ENCODE assay signal across 20 cellular contexts in genomic region chr4:94458682-94459081, GRCh38. TPM values are rescaled to one million over a fixed set of nuclear protein-coding genes. Genes with fewer than 3 reads are reported as not detected.
DNase-seq lines count a peak whose midpoint lies in the region; ATAC-seq, FAIRE-seq and TF ChIP-seq lines count a peak whose summit lies in the region.
"Had no signal": no experiment of that assay in that cellular context is flagged by ENCODE, and none has a peak within 500 bp of the region (broad histone marks: within the 10 kb centered on the region; RNA-seq: fewer than 3 reads in every experiment).

No MANE protein-coding gene starts in this region.

- H3K27ac ChIP-seq in SK-N-MC: peak overlapping the region; percentile 78; the same call in 1 of the 2 replicates
- no peak overlapping the region for H3K27ac ChIP-seq in keratinocyte (ENCODE audit: control insufficient read depth, insufficient read depth, low read length)
- peak overlapping the region; percentile 99 for H3K27ac ChIP-seq in skeletal muscle tissue (ENCODE audit: low read depth, low read length)

- in situ Hi-C loops in HAP-1 (cut with MboI; ENCODE audit: low sequenced_read_pairs): no loop called here

- peaks cover 8% of the 10 kb centered on the region for H3K36me3 ChIP-seq in HAP-1 (replicated peaks)
- peaks cover 3% of the 10 kb centered on the region; the same call in 1 of the 2 replicates for H3K36me3 ChIP-seq in SK-N-MC (ENCODE audit: insufficient read depth, low read length)
- H3K36me3 ChIP-seq in keratinocyte (ENCODE audit: control insufficient read depth in 2 of 2, extremely low read depth in 1 of 2, insufficient read depth in 2 of 2, low read length in 2 of 2): peaks cover 4 to 12% of the 10 kb centered on the region in 2 experiments
- peaks cover 5 to 15% (median 11%) of the 10 kb centered on the region in 3 donors for H3K36me3 ChIP-seq in skeletal muscle tissue (ENCODE audit: control insufficient read depth in 3 of 3, insufficient read depth in 3 of 3, low read length in 3 of 3)
- H3K36me3 ChIP-seq in mucosa of descending colon (ENCODE audit: low read depth): no peaks in the 10 kb centered on the region

- peaks cover 2% of the 10 kb centered on the region for H3K9me1 ChIP-seq in keratinocyte (ENCODE audit: control insufficient read depth, extremely low read depth, insufficient read depth, low read length)

- no peak overlapping the region for H3K4me3 ChIP-seq in HAP-1
- peak overlapping the region; percentile 70 for H3K4me3 ChIP-seq in SK-N-MC
- H3K4me3 ChIP-seq in keratinocyte (ENCODE audit: control insufficient read depth in 2 of 3, extremely low read depth in 1 of 3, insufficient read depth in 2 of 3, low read depth in 1 of 3, low read length in 3 of 3): no peak overlapping the region
- peak overlapping the region; percentile 13 to 61 (median 36) for H3K4me3 ChIP-seq in skeletal muscle tissue (ENCODE audit: low read length in 3 of 3)
- H3K4me3 ChIP-seq in mucosa of descending colon: no peak overlapping the region

- DNase-seq in HAP-1 (ENCODE audit: low spot score in 2 of 2) (peak; percentile 53 to 85), SK-N-MC (ENCODE audit: low read depth, low spot score) (no peak), keratinocyte (ENCODE audit: low read depth, low spot score) (no peak), mucosa of descending colon (no peak)
- no peak for DNase-seq in stimulated activated CD4-positive, alpha-beta T cell treated with anti-CD3 and anti-CD28 coated beads, Interleukin-4, amount 100 ng/mL, for 1 hour
- DNase-seq: activated CD4-positive, alpha-beta T cell treated with anti-CD3 and anti-CD28 coated beads for 36 hours; activated naive CD4-positive, alpha-beta T cell treated with anti-CD3 and anti-CD28 coated beads, Interleukin-2, amount 50 U/mL, for 16 hours; caudate nucleus; DMS 273 treated with DMSO at 0.1 percent for 48 hours; glutamatergic neuron; KG1; NCI-H1436 treated with DMSO at 0.1 percent for 48 hours; NCI-H510A; RPMI8226; stimulated activated naive CD8-positive, alpha-beta T cell treated with anti-CD3 and anti-CD28 coated beads, Interleukin-15, Interleukin-2, amounts not matched to agents 100 U/mL and 50 U/mL, for 24 hours; T-helper 2 cell had no signal

- dilution Hi-C loops in keratinocyte (cut with MboI; ENCODE audit: extremely low pct_ligation_motif_present, low sequenced_read_pairs): no loop called here

- H3K27me3 ChIP-seq in HAP-1 (ENCODE audit: low read depth) (no peaks in the 10 kb centered on the region), keratinocyte (ENCODE audit: control insufficient read depth, extremely low read depth, insufficient read depth, low read length) (no peaks in the 10 kb centered on the region), skeletal muscle tissue (ENCODE audit: control insufficient read depth in 3 of 3, insufficient read depth in 3 of 3, low read length in 3 of 3) (no peaks in the 10 kb centered on the region)

- peaks cover 95% of the 10 kb centered on the region for H3K79me2 ChIP-seq in keratinocyte (ENCODE audit: control insufficient read depth, insufficient read depth, low read length)

- peak overlapping the region; percentile 11 for H3K4me2 ChIP-seq in keratinocyte (ENCODE audit: control insufficient read depth, extremely low read depth, insufficient read depth, low read depth, low read length)

- no peaks in the 10 kb centered on the region for H4K20me1 ChIP-seq in keratinocyte (ENCODE audit: control insufficient read depth, extremely low read depth, insufficient read depth, low read length)

- FAIRE-seq in keratinocyte (lab: Jason Lieb, UNC): peak; percentile 57

- H3K4me1 ChIP-seq in HAP-1 (peaks cover 52% of the 10 kb centered on the region), keratinocyte (ENCODE audit: control insufficient read depth, extremely low read depth, insufficient read depth, low read length) (peaks cover 36% of the 10 kb centered on the region), skeletal muscle tissue (ENCODE audit: control insufficient read depth in 3 of 3, insufficient read depth in 3 of 3, low read length in 3 of 3) (peaks cover 15 to 33% (median 27%) of the 10 kb centered on the region in 3 donors), mucosa of descending colon (ENCODE audit: low read depth) (peaks cover 49% of the 10 kb centered on the region)

- ATAC-seq in HG02588 (IDR thresholded peaks at IDR 0.05; ENCODE audit: unreplicated experiment): no peak
- ATAC-seq in mucosa of descending colon: no peak
- ATAC-seq in HG02610 (IDR thresholded peaks at IDR 0.05; ENCODE audit: unreplicated experiment): no peak
- ATAC-seq: activated CD4-positive, alpha-beta T cell treated with anti-CD3 and anti-CD28 coated beads for 36 hours; sciatic nerve; stimulated activated naive CD8-positive, alpha-beta T cell treated with anti-CD3 and anti-CD28 coated beads, Interleukin-15, Interleukin-2, amounts not matched to agents 100 U/mL and 50 U/mL, for 24 hours had no signal

- intact Hi-C loops in mucosa of descending colon (cut with DNase I, micrococcal nuclease): no loop called here

- no peaks in the 10 kb centered on the region for H3K9me3 ChIP-seq in HAP-1
- H3K9me3 ChIP-seq in SK-N-MC (ENCODE audit: low read depth, low read length): no peaks in the 10 kb centered on the region
- H3K9me3 ChIP-seq in keratinocyte (ENCODE audit: control insufficient read depth, low read depth, low read length): no peaks in the 10 kb centered on the region
- H3K9me3 ChIP-seq in skeletal muscle tissue (ENCODE audit: control insufficient read depth in 3 of 3, low read length in 3 of 3): no peaks in the 10 kb centered on the region
- H3K9me3 ChIP-seq in mucosa of descending colon: no peaks in the 10 kb centered on the region

- H3K9ac ChIP-seq in SK-N-MC (ENCODE audit: insufficient read length): peak overlapping the region; percentile 68
- no peak overlapping the region for H3K9ac ChIP-seq in keratinocyte (ENCODE audit: control insufficient read depth, extremely low read depth, insufficient read depth, low read length)
- peak overlapping the region; percentile 17 to 75 (median 57) for H3K9ac ChIP-seq in skeletal muscle tissue (ENCODE audit: low read depth in 1 of 3, low read length in 3 of 3)

- no peak overlapping the region for H2AFZ ChIP-seq in keratinocyte (ENCODE audit: control insufficient read depth, low read length)

- TF ChIP-seq CTCF in keratinocyte (optimal IDR thresholded peaks at IDR 0.05 in 1 of 3, IDR thresholded peaks at IDR 0.05 in 1 of 3, conservative IDR thresholded peaks at IDR 0.05 in 1 of 3; ENCODE audit: extremely low read depth in 1 of 3, insufficient read depth in 2 of 3, low read length in 3 of 3) (no peak), mucosa of descending colon (IDR thresholded peaks at IDR 0.05) (no peak)

RNA-seq across cellular contexts. Expression of gene PDLIM5, which starts 6.9 kb away (rescaled TPM):
- 112 to 123 TPM (median 121 TPM) in 3 replicates for polyA plus RNA-seq in keratinocyte
- 70.2 TPM for polyA plus RNA-seq in keratinocyte (2011; ENCODE audit: low read depth)
- 86.5 and 117 TPM in 2 replicates for polyA plus RNA-seq in keratinocyte (2011; cell fraction: cytosol; rRNA removed)
- 138 and 152 TPM in 2 replicates for polyA plus RNA-seq in keratinocyte (2011; cell fraction: nucleus; rRNA removed)
- 42.5 and 63.4 TPM in 2 replicates for polyA plus RNA-seq in keratinocyte (2012; ENCODE audit: low replicate concordance)
- 185 to 420 TPM (median 373 TPM) in 3 replicates for polyA minus RNA-seq in keratinocyte
- 88.2 TPM for polyA minus RNA-seq in keratinocyte (2011; cell fraction: cytosol; rRNA and poly(A)+ RNA removed)
- 164 and 306 TPM in 2 replicates for polyA minus RNA-seq in keratinocyte (2011; cell fraction: nucleus; rRNA and poly(A)+ RNA removed)
- 311 TPM for total RNA-seq in skeletal muscle tissue
- total RNA-seq in mucosa of descending colon: 100 to 1,000 TPM; 137 to 183 (median 160) TPM

Comparison
In these comparisons a context has a peak if more than half of its experiments do, and no peak if none do; other contexts are left out.
1. DNase-seq: peak in HAP-1 (2 of 2); none in SK-N-MC (single experiment), keratinocyte (single experiment), stimulated activated CD4-positive, alpha-beta T cell treated with anti-CD3 and anti-CD28 coated beads, Interleukin-4, amount 100 ng/mL, for 1 hour (single experiment) and mucosa of descending colon (0 of 3).
2. H3K4me3 ChIP-seq: peak in SK-N-MC (single experiment) and skeletal muscle tissue (3 of 3); none in HAP-1 (single experiment), keratinocyte (0 of 3) and mucosa of descending colon (single experiment).